In genomic region chr16:4313563-4314531, GRCh38 we compare ENCODE assay signal across 8 cellular contexts. TPM values are rescaled to one million over a fixed set of nuclear protein-coding genes. Genes with fewer than 3 reads are reported as not detected.
DNase-seq lines count a peak whose midpoint lies in the region; ATAC-seq lines count a peak whose summit lies in the region.

No MANE protein-coding gene starts in this region.

- ATAC-seq in left colon (peak; percentile 38), GM21529 (IDR thresholded peaks at IDR 0.05; ENCODE audit: unreplicated experiment) (no peak), HG03442 (IDR thresholded peaks at IDR 0.05; ENCODE audit: unreplicated experiment) (no peak)

- no peaks in the 10 kb centered on the region for H3K9me3 Mint-ChIP-seq in activated naive CD8-positive, alpha-beta T cell treated with anti-CD3 and anti-CD28 coated beads for 36 hours

- peaks cover 33% of the 10 kb centered on the region for H3K27me3 Mint-ChIP-seq in activated naive CD8-positive, alpha-beta T cell treated with anti-CD3 and anti-CD28 coated beads for 36 hours

- DNase-seq in DMS 273 (lab: John Stamatoyannopoulos, UW; ENCODE audit: unreplicated experiment) (peak; percentile 54), DMS 273 treated with DMSO at 0.1 percent for 48 hours (lab: John Stamatoyannopoulos, UW) (no peak), HuH-7 (ENCODE audit: low spot score) (peak; percentile 98), left colon (peak in 1 of 2 donors; percentile 45), ureter (ENCODE audit: low spot score) (peak; percentile 48)
- DNase-seq in activated naive CD8-positive, alpha-beta T cell treated with anti-CD3 and anti-CD28 coated beads for 36 hours: no peak

- intact Hi-C loops in left colon (cut with DNase I, micrococcal nuclease): no loop called here

- H3K4me1 Mint-ChIP-seq in activated naive CD8-positive, alpha-beta T cell treated with anti-CD3 and anti-CD28 coated beads for 36 hours: peaks cover 12% of the 10 kb centered on the region

- peak overlapping the region; percentile 81 for H3K4me3 Mint-ChIP-seq in activated naive CD8-positive, alpha-beta T cell treated with anti-CD3 and anti-CD28 coated beads for 36 hours

- no peak overlapping the region for H3K27ac Mint-ChIP-seq in activated naive CD8-positive, alpha-beta T cell treated with anti-CD3 and anti-CD28 coated beads for 36 hours

- H3K36me3 Mint-ChIP-seq in activated naive CD8-positive, alpha-beta T cell treated with anti-CD3 and anti-CD28 coated beads for 36 hours: no peaks in the 10 kb centered on the region

RNA-seq across cellular contexts. Expression of gene GLIS2, which starts 2.0 kb away (rescaled TPM):
- under 1 TPM; 0.08 to 0.16 TPM for total RNA-seq in activated naive CD8-positive, alpha-beta T cell treated with anti-CD3 and anti-CD28 coated beads for 36 hours
- total RNA-seq in left colon (1 to 10 TPM; 1.6 to 3.6 TPM), ureter (11.7 TPM)

RNA-seq across cellular contexts. Expression of gene PAM16, which starts 37.3 kb away (rescaled TPM):
- total RNA-seq in activated naive CD8-positive, alpha-beta T cell treated with anti-CD3 and anti-CD28 coated beads for 36 hours: 10 to 100 TPM; 73.0 to 73.9 TPM
- 10 to 100 TPM; 26.9 to 31.8 TPM for total RNA-seq in left colon
- 58.6 TPM for total RNA-seq in ureter

RNA-seq across cellular contexts. Expression of gene TFAP4, which starts 41.0 kb away (rescaled TPM):
- 10 to 100 TPM; 44.2 to 44.9 TPM for total RNA-seq in activated naive CD8-positive, alpha-beta T cell treated with anti-CD3 and anti-CD28 coated beads for 36 hours
- 1 to 10 TPM; 8.5 to 9.4 TPM for total RNA-seq in left colon
- 18.1 TPM for total RNA-seq in ureter

RNA-seq across cellular contexts. Expression of gene VASN, which starts 57.8 kb away (rescaled TPM):
- under 1 TPM in 1 of 2 experiments, not detected in 1; 0.08 TPM for total RNA-seq in activated naive CD8-positive, alpha-beta T cell treated with anti-CD3 and anti-CD28 coated beads for 36 hours
- total RNA-seq in left colon (1 to 10 TPM; 2.2 to 4.8 TPM), ureter (13.4 TPM)

Comparison
In these comparisons a context has a peak if more than half of its experiments do, and no peak if none do; other contexts are left out.
1. DNase-seq: peak in DMS 273 (single experiment), HuH-7 (single experiment) and ureter (single experiment); none in DMS 273 treated with DMSO at 0.1 percent for 48 hours (single experiment) and activated naive CD8-positive, alpha-beta T cell treated with anti-CD3 and anti-CD28 coated beads for 36 hours (single experiment).